In the genomic region with DNA sequence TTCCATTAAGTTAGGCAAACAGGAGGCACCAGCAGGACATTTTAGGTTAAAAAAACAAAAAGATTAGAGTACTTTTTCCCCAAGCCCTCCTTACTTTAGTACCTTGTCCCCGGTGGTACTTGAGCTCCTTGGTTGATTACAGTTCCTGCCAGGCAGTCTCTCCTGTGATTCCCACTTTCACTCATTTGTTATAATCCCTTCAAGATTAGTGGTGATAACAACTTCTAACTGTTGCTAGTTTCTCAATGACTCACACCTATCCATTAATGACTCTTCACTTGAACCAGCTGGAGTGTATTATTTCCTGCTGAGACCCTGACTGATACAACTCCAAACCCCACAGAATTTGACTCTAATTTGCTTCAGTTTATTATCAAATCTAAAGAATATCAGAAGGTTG, we compare ENCODE assay signal across 18 cellular contexts.
"Had no signal": no experiment of that assay in that cellular context is flagged by ENCODE, and none has a peak within 500 bp of the region (broad histone marks: within the 10 kb centered on the region; RNA-seq: fewer than 3 reads in every experiment).

No MANE protein-coding gene starts in this region.

- H3K36me3 ChIP-seq: neutrophil, stomach, thoracic aorta, transverse colon had no signal

- DNase-seq: foreskin melanocyte; head of caudate nucleus; left colon; left ventricle myocardium superior; mesenchymal stem cell; naive thymus-derived CD4-positive, alpha-beta T cell; nephron progenitor cell; right cardiac atrium; small intestine; stimulated activated CD4-positive, alpha-beta T cell treated with anti-CD3 and anti-CD28 coated beads, Interleukin-12 subunit alpha, Interleukin-12 subunit beta, amount 100 ng/mL, for 4 hours; stimulated activated naive CD4-positive, alpha-beta T cell; stomach; substantia nigra; transverse colon had no signal

- H3K27ac ChIP-seq: hepatocyte, neutrophil, stomach, thoracic aorta, transverse colon had no signal

- ATAC-seq: left colon; left ventricle myocardium superior; naive thymus-derived CD4-positive, alpha-beta T cell; right cardiac atrium had no signal

- FAIRE-seq: small intestine had no signal

- H3K9me3 ChIP-seq: neutrophil, stomach, thoracic aorta, transverse colon had no signal

- H3K79me2 ChIP-seq: hepatocyte had no signal

- H2AFZ ChIP-seq: hepatocyte had no signal

- H3K4me3 ChIP-seq: hepatocyte, lung, stomach, thoracic aorta, transverse colon had no signal

- H3K4me1 ChIP-seq: stomach, transverse colon had no signal

- H3K27me3 ChIP-seq: hepatocyte, neutrophil, stomach, transverse colon had no signal

- H3K4me2 ChIP-seq: hepatocyte had no signal
